1 cellular context compared by ENCODE assay signal in genomic region chr6:52534966-52535390, GRCh38.
TF ChIP-seq lines count a peak whose summit lies in the region.

No MANE protein-coding gene starts in this region.

TF ChIP-seq in GM12878, 131 proteins besides CTCF, POLR2A, EP300 and RAD21 (continued from another document):
- TF ChIP-seq USF1 (IDR thresholded peaks at IDR 0.05; ENCODE audit: borderline replicate concordance, extremely low read length, insufficient read depth, low read depth, low read length) = peak; percentile 43
- TF ChIP-seq CHD1 (IDR thresholded peaks at IDR 0.05; ENCODE audit: low read depth, low read length) = no peak
- TF ChIP-seq CBFB (IDR thresholded peaks at IDR 0.05; ENCODE audit: low read depth) = 0 out of 2 replicates have a peak, but pooled peaks have one; percentile 12
